1 cellular context compared by ENCODE assay signal in the genomic region with DNA sequence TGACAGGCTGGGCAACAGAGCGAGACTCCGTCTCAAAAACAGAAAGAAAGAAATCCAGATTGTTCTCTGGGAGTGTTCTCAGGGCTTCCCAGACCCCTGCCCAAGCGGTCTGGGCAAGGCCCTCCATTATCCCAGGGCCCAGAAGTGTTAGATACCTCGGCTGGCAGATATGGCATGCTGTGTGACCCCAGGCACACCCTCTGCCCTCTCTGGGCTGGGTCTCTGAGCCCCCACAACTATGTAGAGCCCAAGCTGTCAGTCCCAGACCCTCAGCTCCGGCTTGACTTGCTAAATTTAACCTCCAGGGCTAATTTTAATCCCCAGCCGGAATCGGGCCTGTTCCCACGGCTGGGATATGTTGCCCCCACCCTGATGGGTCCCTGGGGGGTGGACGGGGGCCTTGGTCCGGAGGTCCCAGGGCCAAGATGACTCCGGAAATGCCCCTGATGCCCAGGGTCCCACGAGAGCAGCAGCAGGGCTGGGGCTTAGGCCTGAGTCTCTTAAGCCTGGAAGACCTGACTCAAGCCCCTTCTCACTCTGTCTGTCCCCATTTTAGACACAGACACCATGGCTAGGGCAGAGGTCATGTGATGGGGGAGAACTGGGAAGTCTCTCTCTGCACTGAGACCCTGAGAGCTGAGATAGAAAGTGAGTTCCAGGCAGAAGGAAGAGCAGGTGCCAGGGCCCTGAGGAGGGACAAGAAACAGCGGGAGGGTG.
TF ChIP-seq lines count a peak whose summit lies in the region.

No MANE protein-coding gene starts in this region.

TF ChIP-seq in K562, 482 proteins besides CTCF, POLR2A, EP300 and RAD21:
- TF ChIP-seq ZNF23 (CRISPR knock-in tag; IDR thresholded peaks at IDR 0.05) = no peak
- peak; percentile 38 for TF ChIP-seq ZFP36 (IDR thresholded peaks at IDR 0.05; ENCODE audit: low read depth, low read length, partially characterized antibody)
TF ChIP-seq in K562: peak in this region for 1.
